1 cellular context compared by ENCODE assay signal in the genomic region with DNA sequence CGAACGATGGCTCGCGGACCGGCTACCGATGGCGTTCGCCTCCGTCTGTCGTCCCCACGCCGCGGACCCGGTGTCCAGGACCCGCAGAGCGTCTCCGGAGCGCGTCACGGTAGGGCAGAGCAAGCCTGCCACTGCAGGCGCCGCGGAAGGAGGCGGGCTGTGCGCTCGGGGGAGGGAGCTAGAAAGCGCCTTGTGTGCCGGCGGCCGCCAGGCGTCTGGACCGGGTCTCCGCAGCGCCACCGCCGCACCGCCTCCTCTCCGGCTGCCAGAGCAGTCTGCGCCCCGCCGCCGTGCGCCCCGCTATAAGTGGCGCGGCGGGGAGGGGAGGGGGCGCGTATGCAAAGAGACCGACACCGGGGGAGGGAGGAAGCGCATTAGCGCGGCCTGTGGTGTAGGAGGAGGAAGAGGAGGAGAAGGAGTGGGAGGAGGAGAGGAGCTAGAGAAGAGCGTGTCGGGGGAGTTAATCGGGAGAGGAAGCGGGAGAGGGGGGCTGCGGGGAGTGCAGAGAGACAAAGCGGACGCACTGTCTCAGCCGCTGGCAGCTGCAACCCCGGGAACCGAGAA.
TF ChIP-seq lines count a peak whose summit lies in the region.

A gene with protein sequence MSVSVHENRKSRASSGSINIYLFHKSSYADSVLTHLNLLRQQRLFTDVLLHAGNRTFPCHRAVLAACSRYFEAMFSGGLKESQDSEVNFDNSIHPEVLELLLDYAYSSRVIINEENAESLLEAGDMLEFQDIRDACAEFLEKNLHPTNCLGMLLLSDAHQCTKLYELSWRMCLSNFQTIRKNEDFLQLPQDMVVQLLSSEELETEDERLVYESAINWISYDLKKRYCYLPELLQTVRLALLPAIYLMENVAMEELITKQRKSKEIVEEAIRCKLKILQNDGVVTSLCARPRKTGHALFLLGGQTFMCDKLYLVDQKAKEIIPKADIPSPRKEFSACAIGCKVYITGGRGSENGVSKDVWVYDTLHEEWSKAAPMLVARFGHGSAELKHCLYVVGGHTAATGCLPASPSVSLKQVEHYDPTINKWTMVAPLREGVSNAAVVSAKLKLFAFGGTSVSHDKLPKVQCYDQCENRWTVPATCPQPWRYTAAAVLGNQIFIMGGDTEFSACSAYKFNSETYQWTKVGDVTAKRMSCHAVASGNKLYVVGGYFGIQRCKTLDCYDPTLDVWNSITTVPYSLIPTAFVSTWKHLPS (minus strand): TSS at position 279 of the 564 bp plus-strand sequence. CDS start 4,243 bp downstream, outside the sequence.

TF ChIP-seq in GM12878, 131 proteins besides CTCF, POLR2A, EP300 and RAD21 (continued from another document and continues in another):
- peak; percentile 88; the same call in 1 of the 2 replicates for TF ChIP-seq TAF1 (IDR thresholded peaks at IDR 0.05; ENCODE audit: borderline replicate concordance, low read depth, low read length)
- TF ChIP-seq PRDM15 (CRISPR knock-in tag; IDR thresholded peaks at IDR 0.05): no peak
- no peak for TF ChIP-seq YY1 (IDR thresholded peaks at IDR 0.05; ENCODE audit: low read depth, low read length)
- TF ChIP-seq MYC (IDR thresholded peaks at IDR 0.05; ENCODE audit: insufficient read depth, insufficient read length, insufficient replicate concordance, low read length, severe bottlenecking): no peak
- no peak for TF ChIP-seq MEF2A (IDR thresholded peaks at IDR 0.05; ENCODE audit: insufficient read depth, low read depth, low read length)
- TF ChIP-seq HDAC2 (IDR thresholded peaks at IDR 0.05): no peak
- no peak for TF ChIP-seq ZNF207 (IDR thresholded peaks at IDR 0.05; ENCODE audit: borderline replicate concordance)
- no peak for TF ChIP-seq CBX3 (IDR thresholded peaks at IDR 0.05; ENCODE audit: borderline replicate concordance, low read depth)
- 0 out of 2 replicates have a peak, but pooled peaks have one; percentile 22 for TF ChIP-seq HDGF (IDR thresholded peaks at IDR 0.05)
- no peak for TF ChIP-seq SREBF1 (IDR thresholded peaks at IDR 0.05; ENCODE audit: low read length)
- peak; percentile 48 for TF ChIP-seq ATF7 (IDR thresholded peaks at IDR 0.05; ENCODE audit: low read depth)
- no peak for TF ChIP-seq RCOR1 (conservative IDR thresholded peaks at IDR 0.05; ENCODE audit: low read depth, low read length)
- TF ChIP-seq STAT3 (IDR thresholded peaks at IDR 0.05; ENCODE audit: low read depth, low read length): no peak
- peak; percentile 42 for TF ChIP-seq MEF2B (IDR thresholded peaks at IDR 0.05; ENCODE audit: partially characterized antibody, poor library complexity, severe bottlenecking)
- no peak; the same call in none of the 2 replicates for TF ChIP-seq LARP7 (IDR thresholded peaks at IDR 0.05)
- TF ChIP-seq, protein P1, sequence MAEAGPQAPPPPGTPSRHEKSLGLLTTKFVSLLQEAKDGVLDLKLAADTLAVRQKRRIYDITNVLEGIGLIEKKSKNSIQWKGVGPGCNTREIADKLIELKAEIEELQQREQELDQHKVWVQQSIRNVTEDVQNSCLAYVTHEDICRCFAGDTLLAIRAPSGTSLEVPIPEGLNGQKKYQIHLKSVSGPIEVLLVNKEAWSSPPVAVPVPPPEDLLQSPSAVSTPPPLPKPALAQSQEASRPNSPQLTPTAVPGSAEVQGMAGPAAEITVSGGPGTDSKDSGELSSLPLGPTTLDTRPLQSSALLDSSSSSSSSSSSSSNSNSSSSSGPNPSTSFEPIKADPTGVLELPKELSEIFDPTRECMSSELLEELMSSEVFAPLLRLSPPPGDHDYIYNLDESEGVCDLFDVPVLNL (IDR thresholded peaks at IDR 0.05; ENCODE audit: low read depth, low read length): no peak
- 0 out of 2 replicates have a peak, but pooled peaks have one; percentile 17 for TF ChIP-seq NR2F1 (conservative IDR thresholded peaks at IDR 0.05)
- no peak for TF ChIP-seq FOXM1 (IDR thresholded peaks at IDR 0.05; ENCODE audit: low read depth, low read length)
- TF ChIP-seq ASH2L (IDR thresholded peaks at IDR 0.05; ENCODE audit: borderline replicate concordance, low read depth): no peak
- no peak; the same call in 1 of the 2 replicates for TF ChIP-seq MTA3 (IDR thresholded peaks at IDR 0.05; ENCODE audit: borderline replicate concordance, low read length)
- 0 out of 2 replicates have a peak, but pooled peaks have one; percentile 13 for TF ChIP-seq JUND (IDR thresholded peaks at IDR 0.05; ENCODE audit: low read depth, low read length)
- TF ChIP-seq HCFC1 (IDR thresholded peaks at IDR 0.05; ENCODE audit: low read length): no peak
- TF ChIP-seq POU2F2 (IDR thresholded peaks at IDR 0.05; ENCODE audit: borderline replicate concordance, low read depth, low read length): peak; percentile 91
- TF ChIP-seq BRCA1 (IDR thresholded peaks at IDR 0.05; ENCODE audit: low read depth, low read length): no peak
- TF ChIP-seq POLR2AphosphoS2 (IDR thresholded peaks at IDR 0.05; ENCODE audit: low read depth, low read length): no peak
- TF ChIP-seq DPF2 (IDR thresholded peaks at IDR 0.05): peak; percentile 60
- no peak for TF ChIP-seq YBX1 (IDR thresholded peaks at IDR 0.05)
- TF ChIP-seq PAX5 (IDR thresholded peaks at IDR 0.05; ENCODE audit: borderline replicate concordance, low read depth, low read length): no peak
- TF ChIP-seq SIN3A (IDR thresholded peaks at IDR 0.05; ENCODE audit: low read depth, low read length): no peak
- TF ChIP-seq CEBPZ (IDR thresholded peaks at IDR 0.05; ENCODE audit: low read depth, low read length): no peak
- TF ChIP-seq ZNF592 (IDR thresholded peaks at IDR 0.05): no peak
- no peak for TF ChIP-seq CEBPB (IDR thresholded peaks at IDR 0.05; ENCODE audit: borderline replicate concordance in 1 of 2, low read depth in 2 of 2, low read length in 2 of 2)
- TF ChIP-seq ZZZ3 (IDR thresholded peaks at IDR 0.05; ENCODE audit: control insufficient read depth, insufficient read length, low read depth): no peak
- no peak for TF ChIP-seq ZNF384 (IDR thresholded peaks at IDR 0.05; ENCODE audit: borderline replicate concordance, low read depth, low read length)
- peak; percentile 79 for TF ChIP-seq BACH1 (IDR thresholded peaks at IDR 0.05; ENCODE audit: borderline replicate concordance)
- TF ChIP-seq MXI1 (IDR thresholded peaks at IDR 0.05; ENCODE audit: low read depth, low read length): no peak; the same call in 1 of the 2 replicates
- TF ChIP-seq, protein P2, sequence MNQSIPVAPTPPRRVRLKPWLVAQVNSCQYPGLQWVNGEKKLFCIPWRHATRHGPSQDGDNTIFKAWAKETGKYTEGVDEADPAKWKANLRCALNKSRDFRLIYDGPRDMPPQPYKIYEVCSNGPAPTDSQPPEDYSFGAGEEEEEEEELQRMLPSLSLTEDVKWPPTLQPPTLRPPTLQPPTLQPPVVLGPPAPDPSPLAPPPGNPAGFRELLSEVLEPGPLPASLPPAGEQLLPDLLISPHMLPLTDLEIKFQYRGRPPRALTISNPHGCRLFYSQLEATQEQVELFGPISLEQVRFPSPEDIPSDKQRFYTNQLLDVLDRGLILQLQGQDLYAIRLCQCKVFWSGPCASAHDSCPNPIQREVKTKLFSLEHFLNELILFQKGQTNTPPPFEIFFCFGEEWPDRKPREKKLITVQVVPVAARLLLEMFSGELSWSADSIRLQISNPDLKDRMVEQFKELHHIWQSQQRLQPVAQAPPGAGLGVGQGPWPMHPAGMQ (IDR thresholded peaks at IDR 0.05; ENCODE audit: borderline replicate concordance): no peak
- TF ChIP-seq, protein P3, sequence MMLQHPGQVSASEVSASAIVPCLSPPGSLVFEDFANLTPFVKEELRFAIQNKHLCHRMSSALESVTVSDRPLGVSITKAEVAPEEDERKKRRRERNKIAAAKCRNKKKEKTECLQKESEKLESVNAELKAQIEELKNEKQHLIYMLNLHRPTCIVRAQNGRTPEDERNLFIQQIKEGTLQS (IDR thresholded peaks at IDR 0.05; ENCODE audit: borderline replicate concordance, extremely low read depth, low read depth, low read length): no peak
- no peak for TF ChIP-seq NFIC (IDR thresholded peaks at IDR 0.05; ENCODE audit: low read depth, low read length)
- peak; percentile 36; the same call in 1 of the 2 replicates for TF ChIP-seq RELB (IDR thresholded peaks at IDR 0.05; ENCODE audit: low read depth)
